In the genomic region with DNA sequence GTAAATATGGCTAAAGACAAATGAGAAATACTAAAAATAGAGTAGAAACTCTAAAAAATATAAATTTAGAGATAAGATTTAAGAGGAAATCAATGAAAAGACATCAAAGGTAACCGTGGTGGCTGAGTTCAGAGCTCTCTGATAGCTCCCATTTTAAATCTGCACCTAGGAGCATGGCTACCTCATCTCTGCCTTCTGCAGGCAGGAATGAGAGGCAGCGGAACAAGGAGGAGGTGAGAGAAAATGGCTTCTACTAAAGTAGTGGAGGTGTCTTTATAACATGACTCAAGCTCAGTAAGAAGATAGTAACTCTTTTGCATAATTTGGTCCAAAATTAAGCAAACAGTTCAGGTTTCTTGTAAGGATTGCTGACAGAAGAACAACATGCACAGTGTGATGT, we compare ENCODE assay signal across 29 cellular contexts.
"Had no signal": no experiment of that assay in that cellular context is flagged by ENCODE, and none has a peak within 500 bp of the region (broad histone marks: within the 10 kb centered on the region; RNA-seq: fewer than 3 reads in every experiment).

No MANE protein-coding gene starts in this region.

- FAIRE-seq: endothelial cell of umbilical vein had no signal

- H3K27me3 Mint-ChIP-seq: dendritic cell treated with granulocyte-macrophage colony-stimulating factor and Interleukin-4, amounts not matched to agents 40 ng/mL and 50 ng/mL, for 4 days; memory B cell; stimulated activated naive B cell treated with anti-CD40 and anti-IgM and Interleukin-4, amounts not matched to agents 10 μg/mL and 1 μg/mL and 100 μg/mL, for 72 hours; stimulated activated naive CD8-positive, alpha-beta T cell treated with anti-CD3 and anti-CD28 coated beads, Interleukin-15, Interleukin-2, amounts not matched to agents 100 ng/mL and 50 ng/mL, for 24 hours had no signal

- DNase-seq: colonic mucosa; effector CD8-positive, alpha-beta T cell; foreskin keratinocyte; heart left ventricle; immature natural killer cell; left ventricle myocardium superior; lower lobe of right lung; mucosa of descending colon; naive thymus-derived CD4-positive, alpha-beta T cell; occipital lobe; ovary; posterior cingulate gyrus; psoas muscle; right cardiac atrium; sigmoid colon; spleen; stimulated activated naive B cell treated with anti-CD40 and anti-IgM and Interleukin-4, amounts not matched to agents 10 μg/mL and 1 μg/mL and 100 μg/mL, for 72 hours; transverse colon had no signal

- H3K36me3 ChIP-seq: colonic mucosa, esophagus muscularis mucosa, gastroesophageal sphincter, heart left ventricle, lower lobe of right lung, ovary, sigmoid colon, spleen, suprapubic skin, transverse colon, vagina had no signal

- ATAC-seq: foreskin keratinocyte; gastroesophageal sphincter; heart left ventricle; left ventricle myocardium superior; lower lobe of right lung; mucosa of descending colon; naive thymus-derived CD4-positive, alpha-beta T cell; psoas muscle; right cardiac atrium; stimulated activated naive B cell treated with anti-CD40 and anti-IgM and Interleukin-4, amounts not matched to agents 10 μg/mL and 1 μg/mL and 100 μg/mL, for 72 hours had no signal

- H3K9me3 Mint-ChIP-seq: memory B cell; nephron; stimulated activated naive B cell treated with anti-CD40 and anti-IgM and Interleukin-4, amounts not matched to agents 10 μg/mL and 1 μg/mL and 100 μg/mL, for 72 hours had no signal

- H3K4me2 ChIP-seq: hepatocyte had no signal

- H3K79me2 ChIP-seq: hepatocyte had no signal

- H3K4me1 Mint-ChIP-seq: immature natural killer cell; memory B cell; naive thymus-derived CD4-positive, alpha-beta T cell; stimulated activated naive B cell treated with anti-CD40 and anti-IgM and Interleukin-4, amounts not matched to agents 10 μg/mL and 1 μg/mL and 100 μg/mL, for 72 hours had no signal

- H3K4me1 ChIP-seq: colonic mucosa, esophagus muscularis mucosa, gastroesophageal sphincter, heart left ventricle, lower lobe of right lung, psoas muscle, sigmoid colon, spleen, transverse colon, vagina had no signal

- H2AFZ ChIP-seq: hepatocyte had no signal

- H3K4me3 ChIP-seq: colonic mucosa, esophagus muscularis mucosa, gastroesophageal sphincter, heart left ventricle, hepatocyte, lower lobe of right lung, mucosa of descending colon, ovary, psoas muscle, sigmoid colon, spleen, suprapubic skin, transverse colon, vagina had no signal

- H3K27ac Mint-ChIP-seq: dendritic cell treated with granulocyte-macrophage colony-stimulating factor and Interleukin-4, amounts not matched to agents 40 ng/mL and 50 ng/mL, for 4 days; immature natural killer cell; memory B cell; mesothelial cell of epicardium; naive thymus-derived CD4-positive, alpha-beta T cell; nephron; stimulated activated naive B cell treated with anti-CD40 and anti-IgM and Interleukin-4, amounts not matched to agents 10 μg/mL and 1 μg/mL and 100 μg/mL, for 72 hours; stimulated activated naive CD8-positive, alpha-beta T cell treated with anti-CD3 and anti-CD28 coated beads, Interleukin-15, Interleukin-2, amounts not matched to agents 100 ng/mL and 50 ng/mL, for 24 hours had no signal

- H3K27me3 ChIP-seq: colonic mucosa, esophagus muscularis mucosa, foreskin keratinocyte, gastroesophageal sphincter, heart left ventricle, hepatocyte, ovary, sigmoid colon, spleen, suprapubic skin, transverse colon, vagina had no signal

- H3K27ac ChIP-seq: colonic mucosa, esophagus muscularis mucosa, foreskin keratinocyte, gastroesophageal sphincter, heart left ventricle, hepatocyte, lower lobe of right lung, ovary, psoas muscle, sigmoid colon, spleen, suprapubic skin, transverse colon, vagina had no signal

- H3K36me3 Mint-ChIP-seq: memory B cell; naive thymus-derived CD4-positive, alpha-beta T cell; stimulated activated naive B cell treated with anti-CD40 and anti-IgM and Interleukin-4, amounts not matched to agents 10 μg/mL and 1 μg/mL and 100 μg/mL, for 72 hours had no signal

- H3K9me3 ChIP-seq: colonic mucosa, esophagus muscularis mucosa, gastroesophageal sphincter, heart left ventricle, lower lobe of right lung, mucosa of descending colon, ovary, psoas muscle, sigmoid colon, spleen, suprapubic skin, transverse colon, vagina had no signal

- H3K4me3 Mint-ChIP-seq: dendritic cell treated with granulocyte-macrophage colony-stimulating factor and Interleukin-4, amounts not matched to agents 40 ng/mL and 50 ng/mL, for 4 days; immature natural killer cell; memory B cell; mesothelial cell of epicardium; naive thymus-derived CD4-positive, alpha-beta T cell; nephron; stimulated activated naive B cell treated with anti-CD40 and anti-IgM and Interleukin-4, amounts not matched to agents 10 μg/mL and 1 μg/mL and 100 μg/mL, for 72 hours; stimulated activated naive CD8-positive, alpha-beta T cell treated with anti-CD3 and anti-CD28 coated beads, Interleukin-15, Interleukin-2, amounts not matched to agents 100 ng/mL and 50 ng/mL, for 24 hours had no signal
